Comparison of ENCODE assay signal across 17 cellular contexts in genomic region chr2:96890252-96890651, GRCh38. TPM values are rescaled to one million over a fixed set of nuclear protein-coding genes. Genes with fewer than 3 reads are reported as not detected.
DNase-seq lines count a peak whose midpoint lies in the region; ATAC-seq and TF ChIP-seq lines count a peak whose summit lies in the region.
"Had no signal": no experiment of that assay in that cellular context is flagged by ENCODE, and none has a peak within 500 bp of the region (broad histone marks: within the 10 kb centered on the region; RNA-seq: fewer than 3 reads in every experiment).

No MANE protein-coding gene starts in this region.

- H3K27ac Mint-ChIP-seq in CD8-positive, alpha-beta memory T cell, result peak overlapping the region in 2 of 8 donors; percentile 23 to 67
- H3K27ac Mint-ChIP-seq in nephron (peak overlapping the region in 2 of 3 experiments; percentile 54 to 59), chondrocyte (ENCODE audit: unreplicated experiment) (no peak overlapping the region)
- H3K27ac Mint-ChIP-seq: B cell had no signal

- no peaks in the 10 kb centered on the region for H3K27me3 ChIP-seq in CD8-positive, alpha-beta memory T cell (ENCODE audit: insufficient read depth, low read length, poor library complexity, severe bottlenecking)
- no peaks in the 10 kb centered on the region for H3K27me3 ChIP-seq in dorsolateral prefrontal cortex
- H3K27me3 ChIP-seq in tibial artery, result no peaks in the 10 kb centered on the region

- H3K36me3 ChIP-seq in CD8-positive, alpha-beta memory T cell (ENCODE audit: insufficient read depth, low read length), result no peaks in the 10 kb centered on the region
- H3K36me3 ChIP-seq in tibial artery, result no peaks in the 10 kb centered on the region

- H3K36me3 Mint-ChIP-seq in CD8-positive, alpha-beta memory T cell, result no peaks in the 10 kb centered on the region
- H3K36me3 Mint-ChIP-seq in nephron (ENCODE audit: low read depth), result no peaks in the 10 kb centered on the region
- no peaks in the 10 kb centered on the region for H3K36me3 Mint-ChIP-seq in chondrocyte (ENCODE audit: low read depth)

- peak overlapping the region; percentile 70 for H3K27ac ChIP-seq in CD8-positive, alpha-beta memory T cell (ENCODE audit: low read depth, low read length)
- H3K27ac ChIP-seq in dorsolateral prefrontal cortex, result peak overlapping the region in 34 of 59 donors; percentile 0 to 93 (median 44)
- H3K27ac ChIP-seq in tibial artery, result peak overlapping the region; percentile 63 to 72
- H3K27ac ChIP-seq: GM23248, SK-N-MC had no signal

- H3K4me1 Mint-ChIP-seq in CD8-positive, alpha-beta memory T cell, result peaks cover 36 to 51% (median 50%) of the 10 kb centered on the region in 3 donors
- H3K4me1 Mint-ChIP-seq in nephron (peaks cover 63% of the 10 kb centered on the region), chondrocyte (ENCODE audit: low read depth) (peaks cover 44% of the 10 kb centered on the region)

- CTCF ChIA-PET in CD8-positive, alpha-beta memory T cell (lab: Charles Lee), result interaction anchor here (1.4 to 1.6 kb wide), 3 partner anchors 32 to 73 kb away, joined by 3 to 5 read pairs (median 4); partner anchors contain the start of gene ANKRD39

- POLR2A ChIA-PET in CD8-positive, alpha-beta memory T cell (lab: Charles Lee), result no interaction called here

- TF ChIP-seq CTCF in dorsolateral prefrontal cortex (IDR thresholded peaks at IDR 0.05 in 54 of 56, conservative IDR thresholded peaks at IDR 0.05 in 2 of 56; ENCODE audit: low read depth in 1 of 56, partially characterized antibody in 56 of 56), result no peak
- TF ChIP-seq CTCF in nephron (IDR thresholded peaks at IDR 0.05; ENCODE audit: unreplicated experiment in 3 of 3), result no peak
- TF ChIP-seq CTCF in tibial artery (IDR thresholded peaks at IDR 0.05), result no peak
- no peak for TF ChIP-seq CTCF in chondrocyte (IDR thresholded peaks at IDR 0.05)

- H3K4me1 ChIP-seq in CD8-positive, alpha-beta memory T cell (ENCODE audit: insufficient read depth, low read length), result peaks cover 46% of the 10 kb centered on the region
- peaks cover 4 to 74% (median 55%) of the 10 kb centered on the region in 4 donors for H3K4me1 ChIP-seq in tibial artery

- H3K27me3 Mint-ChIP-seq in CD8-positive, alpha-beta memory T cell, result peaks cover 0 to 2% of the 10 kb centered on the region in 2 donors
- no peaks in the 10 kb centered on the region for H3K27me3 Mint-ChIP-seq in nephron (ENCODE audit: low read depth)
- no peaks in the 10 kb centered on the region for H3K27me3 Mint-ChIP-seq in chondrocyte (ENCODE audit: low read depth)
- H3K27me3 Mint-ChIP-seq: B cell had no signal

- no peak overlapping the region for H3K4me3 ChIP-seq in CD8-positive, alpha-beta memory T cell (ENCODE audit: low read length)
- H3K4me3 ChIP-seq in dorsolateral prefrontal cortex (no peak overlapping the region), tibial artery (no peak overlapping the region)
- H3K4me3 ChIP-seq: GM23248, SK-N-MC had no signal

- no peaks in the 10 kb centered on the region for H3K9me3 Mint-ChIP-seq in CD8-positive, alpha-beta memory T cell
- no peaks in the 10 kb centered on the region for H3K9me3 Mint-ChIP-seq in nephron
- H3K9me3 Mint-ChIP-seq in chondrocyte (ENCODE audit: low read depth), result no peaks in the 10 kb centered on the region

- DNase-seq in CD8-positive, alpha-beta memory T cell, result no peak
- DNase-seq in dorsolateral prefrontal cortex, result no peak
- DNase-seq in tibial artery, result no peak
- no peak for DNase-seq in DMS153 (lab: John Stamatoyannopoulos, UW)
- no peak for DNase-seq in chondrocyte (ENCODE audit: low spot score)
- DNase-seq: DMS 273 treated with DMSO at 0.1 percent for 48 hours, GM23248, NCI-H187 treated with DMSO at 0.1 percent for 48 hours, NCI-H2171, NCI-H510A had no signal

- H3K9me3 ChIP-seq in CD8-positive, alpha-beta memory T cell (ENCODE audit: low read length), result no peaks in the 10 kb centered on the region
- H3K9me3 ChIP-seq in tibial artery, result no peaks in the 10 kb centered on the region

- H3K4me3 Mint-ChIP-seq in CD8-positive, alpha-beta memory T cell, result no peak overlapping the region
- no peak overlapping the region for H3K4me3 Mint-ChIP-seq in nephron
- H3K4me3 Mint-ChIP-seq in chondrocyte (ENCODE audit: unreplicated experiment), result no peak overlapping the region
- H3K4me3 Mint-ChIP-seq: B cell had no signal

- intact Hi-C loops in dorsolateral prefrontal cortex (cut with DNase I) (no loop called here), tibial artery (cut with DNase I; ENCODE audit: low total_unique reads) (no loop called here)

- ATAC-seq in GM19463 (IDR thresholded peaks at IDR 0.05; ENCODE audit: unreplicated experiment) (no peak), GM18873 (IDR thresholded peaks at IDR 0.05; ENCODE audit: low FRiP score, unreplicated experiment) (no peak)
- ATAC-seq: Panc1, Right ventricle myocardium inferior had no signal

RNA-seq across cellular contexts. Expression of gene SEMA4C, which starts 20.4 kb away (rescaled TPM):
- 10 to 100 TPM; 16.6 to 18.7 TPM for total RNA-seq in CD8-positive, alpha-beta memory T cell
- 7.1 TPM for polyA plus RNA-seq in CD8-positive, alpha-beta memory T cell
- 100 to 1,000 TPM in 4 of 120 experiments, 10 to 100 TPM in 116; 38.3 to 139 (median 61.8) TPM for total RNA-seq in dorsolateral prefrontal cortex
- 20.4 to 26.7 TPM (median 24.8 TPM) in 3 replicates for total RNA-seq in chondrocyte

RNA-seq across cellular contexts. Expression of gene ANKRD39, which starts 32.4 kb away (rescaled TPM):
- total RNA-seq in CD8-positive, alpha-beta memory T cell, result 10 to 100 TPM; 30.9 to 32.2 TPM
- 29.6 TPM for polyA plus RNA-seq in CD8-positive, alpha-beta memory T cell
- total RNA-seq in dorsolateral prefrontal cortex, result 10 to 100 TPM; 19.4 to 36.6 (median 29.4) TPM
- total RNA-seq in chondrocyte, result 7.9 to 11.2 TPM (median 8.3 TPM) in 3 replicates

RNA-seq across cellular contexts. Expression of gene ANKRD23, which starts 46.4 kb away (rescaled TPM):
- total RNA-seq in CD8-positive, alpha-beta memory T cell, result 1 to 10 TPM; 3.8 to 3.9 TPM
- 0.47 TPM for polyA plus RNA-seq in CD8-positive, alpha-beta memory T cell
- total RNA-seq in dorsolateral prefrontal cortex, result 10 to 100 TPM in 63 of 120 experiments, 1 to 10 TPM in 57; 3.5 to 20.1 (median 10.2) TPM
- 1.9 to 4.4 TPM (median 3.2 TPM) in 3 replicates for total RNA-seq in chondrocyte
